8 cellular contexts compared by ENCODE assay signal in the genomic region with DNA sequence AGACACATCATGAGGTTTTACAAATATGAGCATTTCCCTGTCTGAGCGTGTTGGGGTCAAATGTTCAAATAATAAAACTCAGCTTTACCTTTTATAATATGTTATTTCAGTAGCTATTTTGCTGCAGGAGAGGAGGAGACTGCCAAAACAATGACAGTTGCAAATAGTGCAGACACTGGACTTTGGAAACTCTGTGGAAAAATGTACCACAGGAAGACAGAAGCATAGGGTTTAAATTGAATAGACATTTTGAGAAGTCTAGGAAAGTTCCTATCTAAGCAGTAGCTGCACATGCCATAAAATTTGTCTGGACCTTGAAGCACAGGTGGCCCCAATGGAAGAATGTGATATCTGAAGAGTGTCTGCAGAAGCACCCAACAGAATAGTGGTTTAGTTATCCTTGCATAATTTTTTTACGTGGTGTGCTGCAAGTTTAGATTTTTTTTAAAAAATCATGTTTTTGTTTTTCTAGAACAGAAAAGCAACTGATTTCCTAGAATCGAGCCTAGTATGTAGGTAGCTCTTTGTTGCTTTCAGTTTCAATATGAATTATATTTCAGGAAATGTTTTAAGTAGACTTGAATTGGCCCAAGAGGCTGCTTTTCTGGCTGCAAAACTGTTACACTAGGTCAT.
A peak's percentile ranks its signal among the peaks of the same experiment; 100 is the strongest.
DNase-seq lines count a peak whose midpoint lies in the region; ATAC-seq lines count a peak whose summit lies in the region.

No MANE protein-coding gene starts in this region.

- H3K27ac ChIP-seq in ACC112 (ENCODE audit: low read depth, low read length), result no peak overlapping the region

- H3K9me3 Mint-ChIP-seq in central memory CD8-positive, alpha-beta T cell, result no peaks in the 10 kb centered on the region

- no peak for DNase-seq in central memory CD8-positive, alpha-beta T cell (ENCODE audit: low spot score in 2 of 2)
- DNase-seq in DMS79 treated with DMSO at 0.1 percent for 48 hours (lab: John Stamatoyannopoulos, UW) (no peak), HUDEP-2 (lab: John Stamatoyannopoulos, UW; ENCODE audit: unreplicated experiment in 76 of 76) (no peak)
- DNase-seq in activated CD4-positive, alpha-beta T cell treated with anti-CD3 and anti-CD28 coated beads for 1 hour, result no peak
- DNase-seq in stimulated activated CD4-positive, alpha-beta T cell treated with anti-CD3 and anti-CD28 coated beads, Interleukin-4, amount 100 ng/mL, for 1 hour, result no peak

- peak overlapping the region; percentile 91 for H3K27ac Mint-ChIP-seq in central memory CD8-positive, alpha-beta T cell (ENCODE audit: low read depth)

- H3K4me3 ChIP-seq in ACC112 (ENCODE audit: low read depth, low read length), result peak overlapping the region; percentile 62

- ATAC-seq in GM19324 (IDR thresholded peaks at IDR 0.05; ENCODE audit: low FRiP score, unreplicated experiment) (peak; percentile 79), HG03135 (IDR thresholded peaks at IDR 0.05; ENCODE audit: unreplicated experiment) (peak; percentile 87)
- ATAC-seq in central memory CD8-positive, alpha-beta T cell (replicated peaks; ENCODE audit: extremely low read depth, poor library complexity, severe bottlenecking), result peak; percentile 55

- H3K4me1 ChIP-seq in ACC112 (ENCODE audit: control insufficient read depth, insufficient read depth, low read length, unreplicated experiment), result peaks cover 9% of the 10 kb centered on the region

- no peaks in the 10 kb centered on the region for H3K27me3 ChIP-seq in ACC112 (ENCODE audit: insufficient read depth, low read length)

- H2AFZ ChIP-seq in ACC112 (ENCODE audit: low read length, unreplicated experiment), result peak overlapping the region; percentile 31

- peaks cover 9% of the 10 kb centered on the region for H3K36me3 Mint-ChIP-seq in central memory CD8-positive, alpha-beta T cell (ENCODE audit: insufficient read depth)

- H3K79me2 ChIP-seq in ACC112 (ENCODE audit: control insufficient read depth, insufficient read depth, low read length, unreplicated experiment), result no peaks in the 10 kb centered on the region

- H3K4me3 Mint-ChIP-seq in central memory CD8-positive, alpha-beta T cell, result peak overlapping the region; percentile 71

- H3K36me3 ChIP-seq in ACC112 (ENCODE audit: insufficient read depth, low read length), result no peaks in the 10 kb centered on the region

- no peaks in the 10 kb centered on the region for H3K27me3 Mint-ChIP-seq in central memory CD8-positive, alpha-beta T cell

- H3K4me1 Mint-ChIP-seq in central memory CD8-positive, alpha-beta T cell, result peaks cover 54% of the 10 kb centered on the region
